Comparison of ENCODE assay signal across 8 cellular contexts in genomic region chr19:42268704-42269517, GRCh38. TPM values are rescaled to one million over a fixed set of nuclear protein-coding genes. Genes with fewer than 3 reads are reported as not detected.
DNase-seq lines count a peak whose midpoint lies in the region; ATAC-seq and TF ChIP-seq lines count a peak whose summit lies in the region.

CIC (plus strand) TSS chr19:42269252; CDS start chr19:42271784, 2,532 bp downstream.

- no peaks in the 10 kb centered on the region for H3F3A ChIP-seq in neural cell (ENCODE audit: insufficient read depth, low read length, poor library complexity, severe bottlenecking)

- peak within 1 kb of the TSS; percentile 56 for H2AFZ ChIP-seq in neural cell (ENCODE audit: low read depth, low read length)

- peak within 1 kb of the TSS; percentile 69 for H3K4me3 ChIP-seq in HFF-Myc (replicated peaks; ENCODE audit: low read depth, low read length)
- peak within 1 kb of the TSS; percentile 84 for H3K4me3 ChIP-seq in fibroblast of villous mesenchyme (ENCODE audit: low read depth, low read length)
- peak within 1 kb of the TSS; percentile 73 for H3K4me3 ChIP-seq in neural cell (ENCODE audit: low read length)

- peak within 1 kb of the TSS; percentile 97 for H3K27ac ChIP-seq in neural cell (ENCODE audit: low read length)

- peak within 1 kb of the TSS; percentile 95 to 99 for H3K27ac Mint-ChIP-seq in stimulated activated naive CD8-positive, alpha-beta T cell treated with anti-CD3 and anti-CD28 coated beads, Interleukin-15, amount 100 ng/mL, for 72 hours

- peak; percentile 100 for DNase-seq in G401 (ENCODE audit: low spot score)
- DNase-seq in HFF-Myc (ENCODE audit: extremely low read depth, low read depth), result peak; percentile 100
- DNase-seq in MV-4-11 (lab: John Stamatoyannopoulos, UW), result peak; percentile 100
- peak; percentile 100 for DNase-seq in SK-MEL-5 (ENCODE audit: low read depth, low spot score)
- DNase-seq in activated naive CD4-positive, alpha-beta T cell (lab: John Stamatoyannopoulos, UW), result peak; percentile 95 to 99 (median 98)
- peak; percentile 100 for DNase-seq in fibroblast of villous mesenchyme (ENCODE audit: low read depth)
- peak; percentile 99 for DNase-seq in stimulated activated naive CD8-positive, alpha-beta T cell treated with anti-CD3 and anti-CD28 coated beads, Interleukin-15, amount 100 ng/mL, for 72 hours

- TF ChIP-seq CTCF in HFF-Myc (IDR thresholded peaks at IDR 0.05; ENCODE audit: low read depth, low read length, missing control alignments) (no peak), fibroblast of villous mesenchyme (IDR thresholded peaks at IDR 0.05; ENCODE audit: insufficient read depth, low read depth, low read length) (no peak), neural cell (IDR thresholded peaks at IDR 0.05; ENCODE audit: poor library complexity, severe bottlenecking) (peak; percentile 48)

- peaks cover under 1% of the 10 kb centered on the region for H3K36me3 ChIP-seq in neural cell (ENCODE audit: insufficient read depth, low read length)

- H3K9me3 Mint-ChIP-seq in stimulated activated naive CD8-positive, alpha-beta T cell treated with anti-CD3 and anti-CD28 coated beads, Interleukin-15, amount 100 ng/mL, for 72 hours, result no peaks in the 10 kb centered on the region

- H3K4me3 Mint-ChIP-seq in stimulated activated naive CD8-positive, alpha-beta T cell treated with anti-CD3 and anti-CD28 coated beads, Interleukin-15, amount 100 ng/mL, for 72 hours, result peak within 1 kb of the TSS in 1 of 2 donors; percentile 92

- no peaks in the 10 kb centered on the region for H3K9me3 ChIP-seq in neural cell (ENCODE audit: low read length)

- no peak for TF ChIP-seq EP300 in neural cell (conservative IDR thresholded peaks at IDR 0.05; ENCODE audit: poor library complexity, severe bottlenecking)

- in situ Hi-C loops in G401 (cut with HindIII; ENCODE audit: low sequenced_read_pairs) (no loop called here), SK-MEL-5 (cut with HindIII; ENCODE audit: low pct_unique_long_range_greater_than_20kb, low sequenced_read_pairs) (no loop called here)

- peak within 1 kb of the TSS; percentile 93 for H3K9ac ChIP-seq in neural cell (ENCODE audit: low read length)

- peaks cover 25% of the 10 kb centered on the region for H3K79me2 ChIP-seq in neural cell (replicated peaks; ENCODE audit: insufficient read depth, low read length)

- no peak for TF ChIP-seq RAD21 in neural cell (conservative IDR thresholded peaks at IDR 0.05)

- H3K9me2 ChIP-seq in neural cell (ENCODE audit: insufficient read depth, low read length), result no peaks in the 10 kb centered on the region

- no peaks in the 10 kb centered on the region for H4K20me1 ChIP-seq in neural cell (ENCODE audit: insufficient read depth)

- H3K4me1 Mint-ChIP-seq in stimulated activated naive CD8-positive, alpha-beta T cell treated with anti-CD3 and anti-CD28 coated beads, Interleukin-15, amount 100 ng/mL, for 72 hours, result peaks cover 30% of the 10 kb centered on the region

- H3K27me3 Mint-ChIP-seq in stimulated activated naive CD8-positive, alpha-beta T cell treated with anti-CD3 and anti-CD28 coated beads, Interleukin-15, amount 100 ng/mL, for 72 hours, result no peaks in the 10 kb centered on the region

- H3K4me2 ChIP-seq in neural cell (ENCODE audit: low read length), result peak within 1 kb of the TSS; percentile 91

- ATAC-seq in stimulated activated naive CD8-positive, alpha-beta T cell treated with anti-CD3 and anti-CD28 coated beads, Interleukin-15, amount 100 ng/mL, for 72 hours, result peak; percentile 91

- H3K27me3 ChIP-seq in neural cell (ENCODE audit: insufficient read depth, low read depth, low read length), result no peaks in the 10 kb centered on the region

TF ChIP-seq in neural cell, 6 proteins besides CTCF, POLR2A, EP300 and RAD21:
- TF ChIP-seq TAF1 (IDR thresholded peaks at IDR 0.05; ENCODE audit: low read depth) (no peak), REST (IDR thresholded peaks at IDR 0.05; ENCODE audit: borderline replicate concordance) (peak; percentile 57), POLR2AphosphoS5 (IDR thresholded peaks at IDR 0.05) (peak; percentile 21), MXI1 (conservative IDR thresholded peaks at IDR 0.05; ENCODE audit: poor library complexity, severe bottlenecking) (peak; percentile 16), SMC3 (conservative IDR thresholded peaks at IDR 0.05; ENCODE audit: poor library complexity) (no peak)

RNA-seq across cellular contexts. Expression of gene CIC, which starts in this region (rescaled TPM):
- total RNA-seq in G401 (2014; rRNA removed; shearing (Covaris generic)), result 14.3 and 21.2 TPM in 2 replicates
- total RNA-seq in SK-MEL-5 (2014; rRNA removed; shearing (Covaris generic)), result 5.2 and 11.3 TPM in 2 replicates
- 45.4 and 60.9 TPM in 2 replicates for polyA plus RNA-seq in SK-MEL-5 (2015; cell fraction: cytosol; rRNA removed)
- 36.8 and 45.9 TPM in 2 replicates for polyA plus RNA-seq in SK-MEL-5 (2015; cell fraction: nucleus; rRNA removed)
- total RNA-seq in fibroblast of villous mesenchyme, result 23.7 and 26.7 TPM in 2 replicates
- polyA plus RNA-seq in neural cell, result 10.8 and 23.1 TPM in 2 replicates
- 29.0 and 31.0 TPM in 2 replicates for polyA minus RNA-seq in neural cell

Comparison
In these comparisons a context has a peak if more than half of its experiments do, and no peak if none do; other contexts are left out.
1. Peak in every context shown above with its lines: DNase-seq, ATAC-seq, H3K4me3 ChIP-seq and H3K27ac ChIP-seq.